21 cellular contexts compared by ENCODE assay signal in the genomic region with DNA sequence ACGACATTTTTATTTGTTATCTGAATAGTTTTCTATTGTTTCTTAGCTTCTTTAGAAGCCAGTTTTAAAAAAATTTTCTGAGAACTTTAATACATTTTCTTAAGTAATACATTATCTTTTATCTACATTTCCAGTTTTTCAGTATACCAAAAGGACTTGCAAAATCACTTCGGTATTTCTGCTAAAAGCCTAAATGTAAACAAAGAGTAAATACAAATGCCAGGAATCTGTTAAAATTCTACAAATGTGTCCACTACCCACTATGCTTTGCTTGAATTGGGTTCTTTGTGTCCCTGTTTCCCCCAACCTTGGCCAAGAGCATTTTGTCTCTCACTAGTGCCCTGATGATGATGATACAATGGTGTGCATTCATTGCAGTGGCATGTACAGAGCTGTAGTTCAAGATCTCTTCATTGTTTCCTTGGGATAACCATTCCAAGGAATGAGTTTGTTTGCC.
DNase-seq lines count a peak whose midpoint lies in the region; FAIRE-seq and TF ChIP-seq lines count a peak whose summit lies in the region.
"Had no signal": no experiment of that assay in that cellular context is flagged by ENCODE, and none has a peak within 500 bp of the region (broad histone marks: within the 10 kb centered on the region; RNA-seq: fewer than 3 reads in every experiment).

No MANE protein-coding gene starts in this region.

- WGBS in lower leg skin, 2 donors = 70% methylated on average over 2 of the region's 2 CpGs

- H2AFZ ChIP-seq in astrocyte (ENCODE audit: low read depth, low read length) = no peak overlapping the region

- no peak overlapping the region for H3K27ac ChIP-seq in astrocyte (ENCODE audit: low read depth, low read length)
- H3K27ac ChIP-seq: esophagus muscularis mucosa, heart left ventricle, testis had no signal

- no peaks in the 10 kb centered on the region for H3K36me3 Mint-ChIP-seq in astrocyte (ENCODE audit: low read depth, unreplicated experiment)
- no peaks in the 10 kb centered on the region for H3K36me3 Mint-ChIP-seq in T-helper 2 cell treated with Interferon-gamma antibody and Interleukin-4, amounts not matched to agents 5 μg/mL and 100 μg/mL, for 36 hours (ENCODE audit: low read depth)
- no peaks in the 10 kb centered on the region for H3K36me3 Mint-ChIP-seq in Caco-2 (ENCODE audit: insufficient read depth, unreplicated experiment)
- H3K36me3 Mint-ChIP-seq: CD4-positive, CD25-positive, alpha-beta regulatory T cell had no signal

- no peaks in the 10 kb centered on the region for H3K79me2 ChIP-seq in astrocyte (ENCODE audit: insufficient read depth, low read length)

- TF ChIP-seq CTCF in astrocyte (IDR thresholded peaks at IDR 0.05; ENCODE audit: insufficient read depth, low read depth, low read length) = no peak
- no peak for TF ChIP-seq CTCF in lower leg skin (IDR thresholded peaks at IDR 0.05)
- TF ChIP-seq CTCF in Caco-2 (IDR thresholded peaks at IDR 0.05; ENCODE audit: insufficient read depth in 1 of 2, low read depth in 1 of 2, low read length in 1 of 2, severe bottlenecking in 1 of 2, unreplicated experiment in 1 of 2) = no peak

- POLR2A ChIA-PET in Caco-2 (lab: Charles Lee) = no interaction called here

- H4K20me1 ChIP-seq in astrocyte (ENCODE audit: insufficient read depth, low read length) = no peaks in the 10 kb centered on the region

- H3K36me3 ChIP-seq in astrocyte (ENCODE audit: insufficient read depth, low read length) = no peaks in the 10 kb centered on the region
- H3K36me3 ChIP-seq in Caco-2 (ENCODE audit: control insufficient read depth, insufficient read depth, low read length) = no peaks in the 10 kb centered on the region
- H3K36me3 ChIP-seq: esophagus muscularis mucosa, heart left ventricle had no signal

- H3K4me1 Mint-ChIP-seq in astrocyte (ENCODE audit: low read depth, unreplicated experiment) (no peaks in the 10 kb centered on the region), Caco-2 (ENCODE audit: low read depth, unreplicated experiment) (no peaks in the 10 kb centered on the region)
- no peaks in the 10 kb centered on the region for H3K4me1 Mint-ChIP-seq in T-helper 2 cell treated with Interferon-gamma antibody and Interleukin-4, amounts not matched to agents 5 μg/mL and 100 μg/mL, for 36 hours (ENCODE audit: low read depth)
- H3K4me1 Mint-ChIP-seq: activated CD4-positive, alpha-beta memory T cell treated with anti-CD3 and anti-CD28 coated beads, Interleukin-2, amount 10 ng/mL, durations not matched to agents 7 days and 5 days; CD4-positive, CD25-positive, alpha-beta regulatory T cell had no signal

- no peaks in the 10 kb centered on the region for H3K4me1 ChIP-seq in astrocyte (ENCODE audit: insufficient read depth, low read length)
- no peaks in the 10 kb centered on the region for H3K4me1 ChIP-seq in Caco-2
- H3K4me1 ChIP-seq: esophagus muscularis mucosa, heart left ventricle, testis had no signal

- no peak overlapping the region for H3K4me3 Mint-ChIP-seq in astrocyte (ENCODE audit: unreplicated experiment)
- no peak overlapping the region for H3K4me3 Mint-ChIP-seq in T-helper 2 cell treated with Interferon-gamma antibody and Interleukin-4, amounts not matched to agents 5 μg/mL and 100 μg/mL, for 36 hours
- H3K4me3 Mint-ChIP-seq in Caco-2 (ENCODE audit: unreplicated experiment) = no peak overlapping the region
- H3K4me3 Mint-ChIP-seq: activated CD4-positive, alpha-beta memory T cell treated with anti-CD3 and anti-CD28 coated beads, Interleukin-2, amount 10 ng/mL, durations not matched to agents 7 days and 5 days; CD4-positive, CD25-positive, alpha-beta regulatory T cell had no signal

- no peak for FAIRE-seq in astrocyte (lab: Jason Lieb, UNC)
- FAIRE-seq: GM12892 had no signal

- CTCF ChIA-PET in Caco-2 (lab: Charles Lee) = no interaction called here

- intact Hi-C loops in lower leg skin (cut with DNase I; ENCODE audit: low total_unique reads) = no loop called here
- intact Hi-C loops in Caco-2 (cut with micrococcal nuclease; ENCODE audit: unreplicated experiment) = no loop called here

- H3K9me3 Mint-ChIP-seq in astrocyte (ENCODE audit: unreplicated experiment) (no peaks in the 10 kb centered on the region), Caco-2 (ENCODE audit: unreplicated experiment) (no peaks in the 10 kb centered on the region)
- peaks cover 6% of the 10 kb centered on the region for H3K9me3 Mint-ChIP-seq in T-helper 2 cell treated with Interferon-gamma antibody and Interleukin-4, amounts not matched to agents 5 μg/mL and 100 μg/mL, for 36 hours

- H3K27me3 ChIP-seq in astrocyte (ENCODE audit: insufficient read depth, low read length) (no peaks in the 10 kb centered on the region), Caco-2 (replicated peaks; ENCODE audit: control insufficient read depth, insufficient read depth, low read length) (no peaks in the 10 kb centered on the region)
- H3K27me3 ChIP-seq: esophagus muscularis mucosa, heart left ventricle, testis had no signal

- DNase-seq in EH (ENCODE audit: low read depth) (peak; percentile 12), astrocyte (ENCODE audit: low read depth) (peak; percentile 9), hippocampal formation (lab: John Stamatoyannopoulos, UW) (peak; percentile 40 to 84), pons (ENCODE audit: low spot score) (peak; percentile 98), lower leg skin (ENCODE audit: low spot score in 2 of 2) (no peak), Caco-2 (no peak)
- no peak for DNase-seq in T-helper 2 cell treated with Interferon-gamma antibody and Interleukin-4, amounts not matched to agents 5 μg/mL and 100 μg/mL, for 36 hours (ENCODE audit: low spot score)
- DNase-seq in activated naive CD4-positive, alpha-beta T cell treated with anti-CD3 and anti-CD28 coated beads, Interleukin-2, amount 50 U/mL, for 16 hours = no peak
- DNase-seq: activated CD4-positive, alpha-beta memory T cell treated with anti-CD3 and anti-CD28 coated beads, Interleukin-2, amount 10 ng/mL, durations not matched to agents 7 days and 5 days; activated CD4-positive, CD25-positive, alpha-beta regulatory T cell; activated gamma-delta T cell treated with Interleukin-2 at 50 U/mL for 16 hours; CD4-positive, CD25-positive, alpha-beta regulatory T cell; effector CD8-positive, alpha-beta T cell; heart left ventricle; MV-4-11; NCI-H187; NCI-H345; right cardiac atrium; testis had no signal

- no peak for TF ChIP-seq POLR2A in lower leg skin (IDR thresholded peaks at IDR 0.05)

- H3K9me3 ChIP-seq in astrocyte (ENCODE audit: insufficient read depth, low read depth, low read length) (no peaks in the 10 kb centered on the region), Caco-2 (no peaks in the 10 kb centered on the region)
- H3K9me3 ChIP-seq: esophagus muscularis mucosa, heart left ventricle, testis had no signal

- H3K27ac Mint-ChIP-seq in astrocyte (ENCODE audit: unreplicated experiment) (no peak overlapping the region), Caco-2 (ENCODE audit: unreplicated experiment) (no peak overlapping the region)
- H3K27ac Mint-ChIP-seq in T-helper 2 cell treated with Interferon-gamma antibody and Interleukin-4, amounts not matched to agents 5 μg/mL and 100 μg/mL, for 36 hours = no peak overlapping the region
- H3K27ac Mint-ChIP-seq: activated CD4-positive, alpha-beta memory T cell treated with anti-CD3 and anti-CD28 coated beads, Interleukin-2, amount 10 ng/mL, durations not matched to agents 7 days and 5 days; CD4-positive, CD25-positive, alpha-beta regulatory T cell had no signal

- H3K4me2 ChIP-seq in astrocyte (ENCODE audit: low read length) = no peak overlapping the region

- H3K9ac ChIP-seq in astrocyte (ENCODE audit: low read length) = no peak overlapping the region

- H3K4me3 ChIP-seq in astrocyte (ENCODE audit: insufficient read depth, low read depth, low read length) (no peak overlapping the region), lower leg skin (ENCODE audit: low read depth, poor library complexity, severe bottlenecking) (no peak overlapping the region), Caco-2 (ENCODE audit: low read depth, low read length) (no peak overlapping the region)
- H3K4me3 ChIP-seq: esophagus muscularis mucosa, heart left ventricle, testis had no signal

- no TSS peak for BruUV-seq in Caco-2 (replicated peaks; lab: Mats Ljungman, UMichigan)

- H3K27me3 Mint-ChIP-seq in astrocyte (ENCODE audit: low read depth, unreplicated experiment) = no peaks in the 10 kb centered on the region
- H3K27me3 Mint-ChIP-seq in T-helper 2 cell treated with Interferon-gamma antibody and Interleukin-4, amounts not matched to agents 5 μg/mL and 100 μg/mL, for 36 hours (ENCODE audit: low read depth) = no peaks in the 10 kb centered on the region
- no peaks in the 10 kb centered on the region for H3K27me3 Mint-ChIP-seq in Caco-2 (ENCODE audit: insufficient read depth, unreplicated experiment)
- H3K27me3 Mint-ChIP-seq: activated CD4-positive, alpha-beta memory T cell treated with anti-CD3 and anti-CD28 coated beads, Interleukin-2, amount 10 ng/mL, durations not matched to agents 7 days and 5 days; CD4-positive, CD25-positive, alpha-beta regulatory T cell had no signal

Comparison
In these comparisons a context has a peak if more than half of its experiments do, and no peak if none do; other contexts are left out.
1. DNase-seq: peak in EH (single experiment), astrocyte (single experiment), hippocampal formation (2 of 2) and pons (single experiment); none in lower leg skin (0 of 2), T-helper 2 cell treated with Interferon-gamma antibody and Interleukin-4, amounts not matched to agents 5 μg/mL and 100 μg/mL, for 36 hours (single experiment), Caco-2 (0 of 2) and activated naive CD4-positive, alpha-beta T cell treated with anti-CD3 and anti-CD28 coated beads, Interleukin-2, amount 50 U/mL, for 16 hours (single experiment).